21 cellular contexts compared by ENCODE assay signal in the genomic region with DNA sequence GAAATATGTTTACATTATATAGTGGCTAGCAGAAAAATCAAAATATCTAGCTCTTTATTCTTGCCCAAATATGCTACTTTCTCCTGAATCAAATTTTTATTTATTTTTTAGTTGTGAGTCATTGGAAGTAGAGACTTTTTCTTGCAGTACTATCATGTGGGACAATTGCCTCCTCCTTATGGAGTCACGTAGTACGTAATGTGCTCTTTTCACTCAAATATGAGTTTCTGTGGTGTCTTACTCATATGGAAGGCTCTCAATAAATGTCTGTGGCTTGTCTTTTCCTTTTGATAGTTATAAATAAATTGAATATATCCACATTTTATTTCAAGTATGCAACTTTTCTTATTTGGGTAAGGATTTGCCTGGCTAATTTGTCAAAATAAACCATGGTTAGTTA.
"Had no signal": no experiment of that assay in that cellular context is flagged by ENCODE, and none has a peak within 500 bp of the region (broad histone marks: within the 10 kb centered on the region; RNA-seq: fewer than 3 reads in every experiment).

No MANE protein-coding gene starts in this region.

- H3K36me3 ChIP-seq: colonic mucosa, esophagus squamous epithelium, heart left ventricle, right lobe of liver, transverse colon had no signal

- H3K4me3 ChIP-seq: colonic mucosa, dorsolateral prefrontal cortex, esophagus squamous epithelium, heart left ventricle, right lobe of liver, transverse colon had no signal

- DNase-seq: activated B cell treated with CpG ODN at 0.5 μM for 24 hours; activated CD4-positive, alpha-beta T cell treated with anti-CD3 and anti-CD28 coated beads for 36 hours; activated CD4-positive, alpha-beta T cell treated with anti-CD3 and anti-CD28 coated beads, Interleukin-2, amount 50 U/mL, for 4 hours; activated naive CD4-positive, alpha-beta T cell treated with Interleukin-2 at 50 U/mL for 16 hours; activated naive CD8-positive, alpha-beta T cell treated with anti-CD3 and anti-CD28 coated beads for 36 hours; activated T-cell treated with anti-CD3 and anti-CD28 coated beads, Interleukin-2, amount 50 U/mL, for 48 hours; amygdala; colonic mucosa; dorsolateral prefrontal cortex; esophagus squamous epithelium; heart left ventricle; left colon; mesenchymal stem cell; naive B cell; posterior cingulate gyrus; right lobe of liver; stimulated activated CD4-positive, alpha-beta T cell treated with anti-CD3 and anti-CD28 coated beads, Interleukin-2, amount 100 ng/mL, for 48 hours; stimulated activated CD8-positive, alpha-beta memory T cell treated with anti-CD3 and anti-CD28 coated beads, Interleukin-4, amount 100 ng/mL, for 48 hours; stimulated activated naive B cell treated with anti-CD40 and anti-IgM and Interleukin-4, amounts not matched to agents 10 μg/mL and 1 μg/mL and 100 μg/mL, for 72 hours; T1000; transverse colon had no signal

- H3K4me1 ChIP-seq: colonic mucosa, esophagus squamous epithelium, heart left ventricle, right lobe of liver, transverse colon had no signal

- H3K9me3 ChIP-seq: colonic mucosa, esophagus squamous epithelium, right lobe of liver, transverse colon had no signal

- H3K27ac ChIP-seq: colonic mucosa, dorsolateral prefrontal cortex, esophagus squamous epithelium, heart left ventricle, right lobe of liver, transverse colon had no signal

- H3K27me3 ChIP-seq: colonic mucosa, dorsolateral prefrontal cortex, esophagus squamous epithelium, heart left ventricle, right lobe of liver, transverse colon had no signal
